In genomic region chr12:132163911-132164288, GRCh38 we compare ENCODE assay signal across 1 cellular context.
TF ChIP-seq lines count a peak whose summit lies in the region.

No MANE protein-coding gene starts in this region.

TF ChIP-seq in HepG2, 621 proteins besides CTCF, POLR2A, EP300 and RAD21:
- TF ChIP-seq MED1 (CRISPR knock-in tag; IDR thresholded peaks at IDR 0.05): no peak
